ENCODE assay signal across 13 cellular contexts in genomic region chr2:153873062-153874048, GRCh38. TPM values are rescaled to one million over a fixed set of nuclear protein-coding genes. Genes with fewer than 3 reads are reported as not detected.
A peak's percentile ranks its signal among the peaks of the same experiment; 100 is the strongest.
DNase-seq lines count a peak whose midpoint lies in the region; ATAC-seq, FAIRE-seq and TF ChIP-seq lines count a peak whose summit lies in the region.
"Had no signal": no experiment of that assay in that cellular context is flagged by ENCODE, and none has a peak within 500 bp of the region (broad histone marks: within the 10 kb centered on the region; RNA-seq: fewer than 3 reads in every experiment).

No MANE protein-coding gene starts in this region.

- ATAC-seq in GM21576 (IDR thresholded peaks at IDR 0.05; ENCODE audit: unreplicated experiment), result no peak
- ATAC-seq: activated T-cell treated with anti-CD3 and anti-CD28 coated beads, Interleukin-2, amount 50 U/mL, for 4 hours; stimulated activated effector memory CD8-positive, alpha-beta T cell treated with anti-CD3 and anti-CD28 coated beads, Interleukin-12 subunit alpha, Interleukin-12 subunit beta, amount 100 ng/mL, for 72 hours had no signal

- no peak overlapping the region for H2AFZ ChIP-seq in mesenchymal stem cell (ENCODE audit: low read depth, low read length)

- no peak overlapping the region for H2BK15ac ChIP-seq in mesenchymal stem cell (ENCODE audit: low read depth, poor library complexity, severe bottlenecking)

- no peak for FAIRE-seq in GM12892 (lab: Jason Lieb, UNC)

- H3K4me3 ChIP-seq in HUES64 (ENCODE audit: low read length), result peak overlapping the region; percentile 70
- H3K4me3 ChIP-seq in adipocyte (ENCODE audit: low read length), result peak overlapping the region; percentile 86
- H3K4me3 ChIP-seq in mesenchymal stem cell (ENCODE audit: insufficient read depth in 1 of 2, low read depth in 1 of 2, low read length in 2 of 2), result peak overlapping the region in 1 of 2 experiments; percentile 73

- 4% methylated on average over 36 of the region's 36 CpGs for WGBS in HUES64
- 11% methylated on average over 34 of the region's 36 CpGs for WGBS in mesenchymal stem cell

- peak; percentile 18 for DNase-seq in A172 (ENCODE audit: low spot score)
- DNase-seq in adipocyte (ENCODE audit: low read depth), result no peak
- no peak for DNase-seq in mesenchymal stem cell
- no peak for DNase-seq in NCI-H2029 treated with DMSO at 0.1 percent for 48 hours (lab: John Stamatoyannopoulos, UW)
- DNase-seq in GM12892 (ENCODE audit: insufficient read length), result no peak
- no peak for DNase-seq in NCI-H187 treated with DMSO at 0.1 percent for 48 hours (lab: John Stamatoyannopoulos, UW)
- DNase-seq: activated T-cell treated with anti-CD3 and anti-CD28 coated beads, Interleukin-2, amount 50 U/mL, for 4 hours; dermis blood vessel endothelial cell had no signal

- H3K9ac ChIP-seq in HUES64 (ENCODE audit: low read depth, low read length) (no peak overlapping the region), adipocyte (ENCODE audit: low read length) (peak overlapping the region; percentile 73), mesenchymal stem cell (ENCODE audit: low read length) (no peak overlapping the region)

- H3K79me1 ChIP-seq in mesenchymal stem cell (replicated peaks; ENCODE audit: low read length, poor library complexity, severe bottlenecking), result no peaks in the 10 kb centered on the region

- no peak overlapping the region for H3K18ac ChIP-seq in mesenchymal stem cell (ENCODE audit: low read depth in 1 of 2, low read length in 2 of 2)

- no peak overlapping the region for H4K8ac ChIP-seq in mesenchymal stem cell (ENCODE audit: low read length)

- H3K27ac ChIP-seq in HUES64 (ENCODE audit: low read depth, low read length) (no peak overlapping the region), mesenchymal stem cell (ENCODE audit: low read length, poor library complexity, severe bottlenecking) (no peak overlapping the region)

- H3K27me3 ChIP-seq in HUES64 (ENCODE audit: insufficient read depth, low read length) (peaks cover 49% of the 10 kb centered on the region), adipocyte (replicated peaks; ENCODE audit: control insufficient read depth, insufficient read depth, low read length) (peaks cover 11% of the 10 kb centered on the region), mesenchymal stem cell (ENCODE audit: control insufficient read depth in 1 of 2, insufficient read depth in 1 of 2, low read length in 2 of 2) (peaks cover 34 to 37% of the 10 kb centered on the region in 2 experiments)

- H2BK120ac ChIP-seq in mesenchymal stem cell (ENCODE audit: low read depth, low read length), result no peak overlapping the region

- H3K14ac ChIP-seq in mesenchymal stem cell (ENCODE audit: low read length in 2 of 2), result no peak overlapping the region

- no peaks in the 10 kb centered on the region for H3K36me3 ChIP-seq in HUES64 (ENCODE audit: insufficient read depth, low read length)
- H3K36me3 ChIP-seq in adipocyte (ENCODE audit: control insufficient read depth, insufficient read depth, low read length, severe bottlenecking), result no peaks in the 10 kb centered on the region
- H3K36me3 ChIP-seq in mesenchymal stem cell (ENCODE audit: control insufficient read depth in 1 of 2, insufficient read depth in 2 of 2, low read depth in 1 of 2, low read length in 2 of 2), result no peaks in the 10 kb centered on the region

- H2BK12ac ChIP-seq in mesenchymal stem cell (ENCODE audit: low read length in 2 of 2), result no peak overlapping the region

- H2AK5ac ChIP-seq in mesenchymal stem cell (ENCODE audit: low read length, severe bottlenecking), result no peak overlapping the region

- peak overlapping the region; percentile 75 for H3K4me2 ChIP-seq in mesenchymal stem cell (ENCODE audit: low read length, poor library complexity, severe bottlenecking)

- no peak for TF ChIP-seq POLR2A in GM12892 (IDR thresholded peaks at IDR 0.05; ENCODE audit: low read depth, low read length)

- no peak overlapping the region for H2BK5ac ChIP-seq in mesenchymal stem cell (ENCODE audit: low read depth, low read length, poor library complexity, severe bottlenecking)

- no peak overlapping the region for H4K91ac ChIP-seq in mesenchymal stem cell (ENCODE audit: low read length)

- no peak overlapping the region for H3K4ac ChIP-seq in mesenchymal stem cell (ENCODE audit: low read depth in 1 of 2, low read length in 2 of 2)

- H3K4me1 ChIP-seq in HUES64 (ENCODE audit: insufficient read depth, low read length), result peaks cover 12% of the 10 kb centered on the region
- peaks cover 11% of the 10 kb centered on the region for H3K4me1 ChIP-seq in adipocyte (ENCODE audit: control insufficient read depth, insufficient read depth, low read length)
- H3K4me1 ChIP-seq in mesenchymal stem cell (ENCODE audit: control insufficient read depth, insufficient read depth, low read depth, low read length), result peaks cover 20% of the 10 kb centered on the region

- no peak overlapping the region for H3K23ac ChIP-seq in mesenchymal stem cell (ENCODE audit: low read length in 2 of 2)

- H3K9me3 ChIP-seq in HUES64 (ENCODE audit: insufficient read depth, low read depth, low read length), result no peaks in the 10 kb centered on the region
- no peaks in the 10 kb centered on the region for H3K9me3 ChIP-seq in adipocyte (ENCODE audit: control insufficient read depth, low read length)
- H3K9me3 ChIP-seq in mesenchymal stem cell (ENCODE audit: control insufficient read depth, low read length), result no peaks in the 10 kb centered on the region

RNA-seq across cellular contexts. Expression of gene GALNT13, which starts 1.6 kb away (rescaled TPM):
- 0.05 and 0.36 TPM in 2 replicates for total RNA-seq in A172 (2014; rRNA removed; shearing (Covaris generic))
- 4.4 TPM for polyA plus RNA-seq in HUES64 (2013, experiment 1 of 2)
- 5.1 TPM for polyA plus RNA-seq in HUES64 (2013, experiment 2 of 2)
- polyA plus RNA-seq in mesenchymal stem cell (2013, experiment 1 of 2), result 0.52 TPM
- 0.63 TPM for polyA plus RNA-seq in mesenchymal stem cell (2013, experiment 2 of 2)
- not detected for polyA plus RNA-seq in GM12892 (2012; ENCODE audit: missing spikeins)
- total RNA-seq: activated T-cell treated with anti-CD3 and anti-CD28 coated beads, Interleukin-2, amount 50 U/mL, for 4 hours; T-helper 1 cell treated with Interleukin-12 subunit alpha and Interleukin-12 subunit beta and Interleukin-4 antibody, amounts not matched to agents 30 ng/mL and 1 ng/mL, for 36 hours had no signal
- polyA plus RNA-seq: CD14-positive monocyte had no signal
